In genomic region chr4:84825701-84826100, GRCh38 we compare ENCODE assay signal across 17 cellular contexts.
DNase-seq lines count a peak whose midpoint lies in the region; ATAC-seq, FAIRE-seq and TF ChIP-seq lines count a peak whose summit lies in the region.
"Had no signal": no experiment of that assay in that cellular context is flagged by ENCODE, and none has a peak within 500 bp of the region (broad histone marks: within the 10 kb centered on the region; RNA-seq: fewer than 3 reads in every experiment).

No MANE protein-coding gene starts in this region.

- ATAC-seq in HepG2 (no peak), right lobe of liver (no peak), upper lobe of left lung (ENCODE audit: low FRiP score in 2 of 2) (no peak)

- intact Hi-C loops in HepG2 (cut with micrococcal nuclease; ENCODE audit: unreplicated experiment) = no loop called here
- intact Hi-C loops in right lobe of liver (cut with DNase I) = no loop called here

- no peak overlapping the region for H3K14ac ChIP-seq in neuronal stem cell (ENCODE audit: low read length)

- TF ChIP-seq RAD21 in HepG2 (CRISPR knock-in tag; IDR thresholded peaks at IDR 0.05) = no peak

- H3K9me3 ChIP-seq in HepG2 (ENCODE audit: low read length) = no peaks in the 10 kb centered on the region
- H3K9me3 ChIP-seq in right lobe of liver = no peaks in the 10 kb centered on the region
- H3K9me3 ChIP-seq in SK-N-MC (ENCODE audit: low read depth, low read length) = no peaks in the 10 kb centered on the region
- no peaks in the 10 kb centered on the region for H3K9me3 ChIP-seq in upper lobe of left lung
- no peaks in the 10 kb centered on the region for H3K9me3 ChIP-seq in neuronal stem cell (replicated peaks in 1 of 2; ENCODE audit: control insufficient read depth in 2 of 2, insufficient read depth in 1 of 2, low read depth in 1 of 2, low read length in 2 of 2)
- H3K9me3 ChIP-seq: HAP-1 had no signal

- H2BK120ac ChIP-seq in neuronal stem cell (ENCODE audit: low read depth, low read length) = no peak overlapping the region

- no peak overlapping the region for H2AFZ ChIP-seq in HepG2 (ENCODE audit: low read length)
- H2AFZ ChIP-seq in neuronal stem cell (ENCODE audit: low read length) = no peak overlapping the region

- H3K79me2 ChIP-seq in HepG2 (ENCODE audit: insufficient read depth, low read length) = no peaks in the 10 kb centered on the region

- POLR2A ChIA-PET in HepG2 (lab: Yijun Ruan, JAX) = no interaction called here

- H3K27me3 ChIP-seq in HepG2 (ENCODE audit: control insufficient read depth in 1 of 2, insufficient read depth in 2 of 2, low read length in 2 of 2) (no peaks in the 10 kb centered on the region; a peak in 1 of 5 replicates), right lobe of liver (no peaks in the 10 kb centered on the region), upper lobe of left lung (no peaks in the 10 kb centered on the region), neuronal stem cell (ENCODE audit: control insufficient read depth in 3 of 3, insufficient read depth in 3 of 3, low read depth in 1 of 3, low read length in 3 of 3) (no peaks in the 10 kb centered on the region)

- H3K79me1 ChIP-seq in neuronal stem cell (ENCODE audit: low read depth, low read length) = no peaks in the 10 kb centered on the region

- no peak overlapping the region for H3K4me2 ChIP-seq in HepG2 (ENCODE audit: low read depth, low read length)
- H3K4me2 ChIP-seq in neuronal stem cell (ENCODE audit: insufficient read depth, low read length, poor library complexity, severe bottlenecking) = no peak overlapping the region

- TF ChIP-seq POLR2A in HepG2 (IDR thresholded peaks at IDR 0.05; ENCODE audit: insufficient read depth in 1 of 2, low read depth in 2 of 2, low read length in 2 of 2) (no peak), right lobe of liver (IDR thresholded peaks at IDR 0.05) (no peak), upper lobe of left lung (IDR thresholded peaks at IDR 0.05) (no peak)

- no peaks in the 10 kb centered on the region for H4K20me1 ChIP-seq in HepG2 (ENCODE audit: insufficient read depth, low read length)

- no peak overlapping the region for H3K9ac ChIP-seq in HepG2 (ENCODE audit: insufficient read depth, low read depth, low read length)
- H3K9ac ChIP-seq in SK-N-MC (ENCODE audit: insufficient read length) = peak overlapping the region; percentile 32
- no peak overlapping the region for H3K9ac ChIP-seq in neuronal stem cell (ENCODE audit: low read depth, low read length, poor library complexity)

- H3K4me1 ChIP-seq in HepG2 (ENCODE audit: insufficient read depth, low read length) = no peaks in the 10 kb centered on the region
- H3K4me1 ChIP-seq in right lobe of liver = no peaks in the 10 kb centered on the region
- no peaks in the 10 kb centered on the region for H3K4me1 ChIP-seq in upper lobe of left lung
- no peaks in the 10 kb centered on the region for H3K4me1 ChIP-seq in neuronal stem cell (ENCODE audit: control insufficient read depth in 2 of 2, insufficient read depth in 1 of 2, low read depth in 1 of 2, low read length in 2 of 2)

- no TSS peak for BruUV-seq in HepG2 (replicated peaks; lab: Mats Ljungman, UMichigan)

- 99% methylated on average over 2 of the region's 2 CpGs for WGBS in HepG2 (ENCODE audit: low lambda C conversion rate)
- 87% methylated on average over 2 of the region's 2 CpGs for WGBS in right lobe of liver (ENCODE audit: insufficient coverage, low coverage, low lambda C conversion rate, missing lambda C conversion rate)
- 93 to 97% methylated on average over 2 of the region's 2 CpGs for WGBS in upper lobe of left lung, 2 donors
- WGBS in neuronal stem cell (ENCODE audit: extremely low coverage in 2 of 2, insufficient read length in 2 of 2, insufficient replicate concordance in 1 of 2), 2 donors = no CpG with 5 or more reads among the region's 2 CpGs

- no peak for DNase-seq in HepG2 (ENCODE audit: low spot score)
- DNase-seq in right lobe of liver = no peak
- no peak for DNase-seq in SK-N-MC (ENCODE audit: low read depth, low spot score)
- DNase-seq in frontal cortex (ENCODE audit: low spot score in 2 of 2) = no peak
- DNase-seq in upper lobe of left lung = no peak
- no peak for DNase-seq in neuronal stem cell (ENCODE audit: low spot score)
- no peak for DNase-seq in NCI-H2081 treated with DMSO at 0.1 percent for 48 hours (lab: John Stamatoyannopoulos, UW)
- DNase-seq: 8988T; Calu3; CD4-positive, alpha-beta memory T cell; COR-L47; DMS53; DMS79 treated with DMSO at 0.1 percent for 48 hours; GOT3; HFFc6 had no signal

- TF ChIP-seq CTCF in HepG2 (CRISPR knock-in tag; IDR thresholded peaks at IDR 0.05) (no peak), right lobe of liver (IDR thresholded peaks at IDR 0.05) (no peak), upper lobe of left lung (IDR thresholded peaks at IDR 0.05) (no peak)

- H4K91ac ChIP-seq in neuronal stem cell (ENCODE audit: low read depth, low read length, poor library complexity) = no peak overlapping the region

- no peak overlapping the region for H3K18ac ChIP-seq in neuronal stem cell (ENCODE audit: low read length)

- peaks cover 0 to 23% of the 10 kb centered on the region in 2 experiments; a peak in 2 of 5 replicates for H3K36me3 ChIP-seq in HepG2 (replicated peaks in 1 of 2; ENCODE audit: control insufficient read depth in 1 of 2, insufficient read depth in 2 of 2, low read length in 2 of 2)
- H3K36me3 ChIP-seq in right lobe of liver = peaks cover 0 to 9% (median 0%) of the 10 kb centered on the region in 4 donors
- peaks cover 22% of the 10 kb centered on the region for H3K36me3 ChIP-seq in SK-N-MC (ENCODE audit: insufficient read depth, low read length)
- H3K36me3 ChIP-seq in upper lobe of left lung = peaks cover 0 to 36% (median 6%) of the 10 kb centered on the region in 4 donors
- peaks cover 3 to 49% of the 10 kb centered on the region in 2 donors for H3K36me3 ChIP-seq in neuronal stem cell (replicated peaks in 1 of 2; ENCODE audit: control insufficient read depth in 2 of 2, insufficient read depth in 2 of 2, low read length in 2 of 2)

- CTCF ChIA-PET in HepG2 (lab: Yijun Ruan, JAX; ENCODE audit: low intra/inter-chr PET ratio, low total read pairs) = no interaction called here

- H4K8ac ChIP-seq in neuronal stem cell (ENCODE audit: low read depth, low read length) = no peak overlapping the region

- no peak overlapping the region for H2BK12ac ChIP-seq in neuronal stem cell (ENCODE audit: low read length)

- H2AK5ac ChIP-seq in neuronal stem cell (ENCODE audit: low read depth, low read length) = no peak overlapping the region

- TF ChIP-seq EP300 in HepG2 (IDR thresholded peaks at IDR 0.05; ENCODE audit: low read depth in 2 of 2, low read length in 2 of 2) (no peak), HepG2 (CRISPR knock-in tag; IDR thresholded peaks at IDR 0.05; ENCODE audit: borderline replicate concordance) (no peak), upper lobe of left lung (IDR thresholded peaks at IDR 0.05) (no peak)

- FAIRE-seq in HepG2 (lab: Jason Lieb, UNC) = no peak
- peak; percentile 81 for FAIRE-seq in frontal cortex (lab: Jason Lieb, UNC)
- FAIRE-seq: H54 had no signal

- in situ Hi-C loops in HepG2 (cut with HindIII; ENCODE audit: extremely low pct_ligation_motif_present, low pct_unique_long_range_greater_than_20kb) = no loop called here

- H2BK15ac ChIP-seq in neuronal stem cell (ENCODE audit: low read length) = no peak overlapping the region

- H2BK5ac ChIP-seq in neuronal stem cell (ENCODE audit: low read length) = no peak overlapping the region

- H3K23ac ChIP-seq in neuronal stem cell (ENCODE audit: low read depth, low read length, poor library complexity) = no peak overlapping the region

- no peak overlapping the region for H3K4me3 ChIP-seq in HepG2 (replicated peaks in 1 of 3; ENCODE audit: insufficient read depth in 1 of 3, low read depth in 2 of 3, low read length in 3 of 3)
- no peak overlapping the region for H3K4me3 ChIP-seq in right lobe of liver
- H3K4me3 ChIP-seq in SK-N-MC = peak overlapping the region; percentile 31
- H3K4me3 ChIP-seq in upper lobe of left lung = no peak overlapping the region
- no peak overlapping the region for H3K4me3 ChIP-seq in neuronal stem cell (ENCODE audit: low read length in 2 of 2)
- H3K4me3 ChIP-seq: HAP-1 had no signal

- H3K4ac ChIP-seq in neuronal stem cell (ENCODE audit: low read length) = no peak overlapping the region

- H3K27ac ChIP-seq in HepG2 (ENCODE audit: extremely low read length, insufficient read depth, low read length) (no peak overlapping the region), right lobe of liver (no peak overlapping the region), SK-N-MC (peak overlapping the region; percentile 84), upper lobe of left lung (no peak overlapping the region), neuronal stem cell (replicated peaks; ENCODE audit: low read length) (no peak overlapping the region)

TF ChIP-seq in HepG2, 621 proteins besides CTCF, POLR2A, EP300 and RAD21:
- TF ChIP-seq MAFK (conservative IDR thresholded peaks at IDR 0.05 in 1 of 2, IDR thresholded peaks at IDR 0.05 in 1 of 2; ENCODE audit: low read length in 2 of 2) = peak; percentile 6 to 51; a peak in 2 of 4 replicates
- 0 out of 2 replicates have a peak, but pooled peaks have one; percentile 10 for TF ChIP-seq MAFF (IDR thresholded peaks at IDR 0.05; ENCODE audit: low read depth, low read length)
- no peak for TF ChIP-seq ZFY (CRISPR knock-in tag; IDR thresholded peaks at IDR 0.05)
